10 cellular contexts compared by ENCODE assay signal in the genomic region with DNA sequence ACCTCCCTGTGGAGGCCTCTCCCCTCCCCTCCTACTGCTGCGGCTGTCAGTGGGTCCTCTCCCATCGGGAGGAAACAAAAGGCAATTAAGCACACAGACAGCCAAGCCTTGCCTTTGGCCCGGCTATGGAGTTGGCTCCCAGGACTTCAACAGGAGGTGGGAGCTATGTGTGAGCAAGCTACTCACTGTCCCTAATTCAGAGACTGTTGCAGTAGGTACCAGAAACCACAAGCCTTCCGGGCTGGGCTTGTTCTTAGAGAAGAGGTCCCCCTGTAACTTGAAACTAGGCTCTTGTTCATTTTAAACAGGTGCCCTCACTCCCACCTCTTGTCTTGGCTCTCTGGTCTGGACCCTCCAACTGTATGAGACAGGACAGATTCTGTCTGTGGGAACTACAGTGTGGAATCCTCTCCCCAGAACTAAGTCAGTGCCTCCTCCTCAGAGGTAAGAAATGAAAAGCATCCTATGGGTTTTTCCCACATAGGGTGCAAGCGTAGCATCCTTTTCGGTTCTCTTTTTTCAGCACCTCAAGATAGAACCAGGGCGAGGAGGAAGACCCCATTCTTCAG.
DNase-seq lines count a peak whose midpoint lies in the region; ATAC-seq and FAIRE-seq lines count a peak whose summit lies in the region.
"Had no signal": no experiment of that assay in that cellular context is flagged by ENCODE, and none has a peak within 500 bp of the region (broad histone marks: within the 10 kb centered on the region; RNA-seq: fewer than 3 reads in every experiment).

No MANE protein-coding gene starts in this region.

- FAIRE-seq in GM19239 (lab: Jason Lieb, UNC) = peak; percentile 90

- peak; percentile 69 for ATAC-seq in HG02623 (IDR thresholded peaks at IDR 0.05; ENCODE audit: unreplicated experiment)
- ATAC-seq in activated CD4-positive, CD25-positive, alpha-beta regulatory T cell treated with anti-CD3 and anti-CD28 coated beads, Interleukin-2, amount 50 U/mL, for 24 hours = no peak
- ATAC-seq: activated CD8-positive, alpha-beta memory T cell treated with anti-CD3 and anti-CD28 coated beads, Interleukin-2, amount 10 ng/mL, durations not matched to agents 7 days and 5 days had no signal

- in situ Hi-C loops in G401 (cut with HindIII; ENCODE audit: low sequenced_read_pairs) = no loop called here

- DNase-seq in GM19239 (ENCODE audit: insufficient read length, low spot score) (no peak), NAMALWA (ENCODE audit: low spot score) (peak; percentile 12), retina (peak; percentile 49), NCI-H1930 (lab: John Stamatoyannopoulos, UW) (no peak), G401 (ENCODE audit: low spot score) (no peak)
- DNase-seq: activated CD8-positive, alpha-beta memory T cell treated with anti-CD3 and anti-CD28 coated beads, Interleukin-2, amount 10 ng/mL, durations not matched to agents 7 days and 5 days; aorta; NCI-H2029 had no signal

Comparison
In these comparisons a context has a peak if more than half of its experiments do, and no peak if none do; other contexts are left out.
1. DNase-seq: peak in NAMALWA (single experiment) and retina (single experiment); none in GM19239 (single experiment), NCI-H1930 (0 of 2) and G401 (single experiment).